17 cellular contexts compared by ENCODE assay signal in the genomic region with DNA sequence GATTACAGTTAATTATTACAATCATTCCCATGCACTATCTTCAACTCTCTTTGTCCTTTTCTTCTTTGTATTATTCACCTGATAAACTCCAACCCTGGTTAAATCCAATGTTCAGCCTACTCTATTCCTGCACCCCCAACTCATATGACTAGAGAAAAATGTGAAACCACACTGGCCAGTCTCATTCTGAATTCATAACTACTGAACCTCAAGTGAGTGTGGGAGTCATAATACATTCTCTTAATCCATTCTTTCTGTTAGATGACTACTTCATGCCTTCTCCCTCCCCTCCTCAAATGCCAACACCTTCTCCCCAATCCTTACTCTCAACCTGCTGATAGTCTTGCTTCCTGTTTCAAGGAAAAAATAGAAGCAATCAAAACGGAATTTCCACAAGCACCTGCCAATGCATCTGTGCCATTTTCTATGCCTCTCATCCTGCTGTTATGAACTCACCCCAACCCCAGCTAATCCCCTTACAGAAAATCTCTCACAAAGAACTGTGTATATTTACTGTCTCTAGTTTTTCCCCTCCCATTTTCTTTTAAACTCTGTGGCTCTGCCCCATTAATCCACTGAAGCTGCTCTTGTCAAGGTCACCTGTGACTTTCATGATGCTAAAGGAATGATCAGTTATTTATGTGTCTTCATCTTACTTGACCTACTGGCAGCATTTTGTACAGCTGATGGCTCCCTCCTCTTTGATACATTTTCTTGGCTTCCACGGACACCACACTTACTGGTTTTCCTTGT.
"Had no signal": no experiment of that assay in that cellular context is flagged by ENCODE, and none has a peak within 500 bp of the region (broad histone marks: within the 10 kb centered on the region; RNA-seq: fewer than 3 reads in every experiment).

No MANE protein-coding gene starts in this region.

- ATAC-seq: gastrocnemius medialis; left lung; natural killer cell treated with Interleukin-12 subunit alpha and Interleukin-12 subunit beta and Interleukin-15 and Interleukin-18, amount 100 ng/mL, for 72 hours had no signal

- H3K27me3 Mint-ChIP-seq: natural killer cell treated with Interleukin-12 subunit alpha and Interleukin-12 subunit beta and Interleukin-15 and Interleukin-18, amount 100 ng/mL, for 72 hours had no signal

- H3K36me3 ChIP-seq: gastrocnemius medialis, left lung, spleen, tibial artery had no signal

- H3K9me3 ChIP-seq: gastrocnemius medialis, left lung, spleen, tibial artery had no signal

- H3K4me3 Mint-ChIP-seq: activated naive CD4-positive, alpha-beta T cell treated with anti-CD3 and anti-CD28 coated beads for 36 hours; mesothelial cell of epicardium; natural killer cell treated with Interleukin-12 subunit alpha and Interleukin-12 subunit beta and Interleukin-15 and Interleukin-18, amount 100 ng/mL, for 72 hours had no signal

- H3K27ac ChIP-seq: gastrocnemius medialis, left lung, spleen, tibial artery had no signal

- H3K4me3 ChIP-seq: gastrocnemius medialis, left lung, spleen, tibial artery had no signal

- H3K4me1 Mint-ChIP-seq: mesothelial cell of epicardium had no signal

- DNase-seq: activated CD4-positive, alpha-beta T cell treated with anti-CD3 and anti-CD28 coated beads for 1 hour; activated CD4-positive, alpha-beta T cell treated with anti-CD3 and anti-CD28 coated beads, Interleukin-2, amount 50 U/mL, for 48 hours; activated naive CD4-positive, alpha-beta T cell treated with anti-CD3 and anti-CD28 coated beads for 36 hours; cerebellar nuclear complex; effector CD4-positive, alpha-beta T cell; gastrocnemius medialis; head of caudate nucleus; left lung; spleen; stimulated activated CD4-positive, alpha-beta T cell treated with anti-CD3 and anti-CD28 coated beads, Interleukin-4, amount 100 ng/mL, for 4 hours; stimulated activated naive CD4-positive, alpha-beta T cell; substantia nigra; tibial artery had no signal

- H3K27me3 ChIP-seq: gastrocnemius medialis, left lung, spleen, tibial artery had no signal

- FAIRE-seq: bronchial epithelial cell, keratinocyte had no signal

- H3K9me3 Mint-ChIP-seq: activated naive CD4-positive, alpha-beta T cell treated with anti-CD3 and anti-CD28 coated beads for 36 hours; mesothelial cell of epicardium; natural killer cell treated with Interleukin-12 subunit alpha and Interleukin-12 subunit beta and Interleukin-15 and Interleukin-18, amount 100 ng/mL, for 72 hours had no signal

- H3K27ac Mint-ChIP-seq: activated naive CD4-positive, alpha-beta T cell treated with anti-CD3 and anti-CD28 coated beads for 36 hours; mesothelial cell of epicardium; natural killer cell treated with Interleukin-12 subunit alpha and Interleukin-12 subunit beta and Interleukin-15 and Interleukin-18, amount 100 ng/mL, for 72 hours had no signal
